ENCODE assay signal across 22 cellular contexts in the genomic region with DNA sequence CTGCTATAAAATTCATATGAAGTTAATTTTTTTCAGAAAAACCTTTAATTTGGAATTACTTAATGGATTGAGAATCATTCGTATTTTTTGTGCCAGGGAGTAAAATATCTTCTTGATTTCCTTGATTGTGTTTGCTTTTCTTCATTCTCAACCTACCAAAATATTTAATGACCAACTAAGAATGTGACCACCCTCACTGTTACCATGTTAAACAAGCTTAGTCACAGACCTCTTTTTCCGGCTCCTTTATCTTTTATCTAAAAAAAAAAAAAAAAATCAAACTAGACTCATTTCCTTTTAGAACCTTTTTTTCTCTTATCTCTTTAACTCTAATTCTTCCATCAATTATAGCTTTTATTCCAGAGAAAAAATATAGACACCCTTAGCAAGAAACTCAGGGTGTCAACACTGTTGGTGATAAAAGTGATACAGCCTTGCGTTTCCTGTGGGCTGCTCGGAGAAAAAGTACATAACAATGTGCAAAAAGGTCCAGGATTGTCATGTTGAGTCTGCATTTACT. TPM values are rescaled to one million over a fixed set of nuclear protein-coding genes. Genes with fewer than 3 reads are reported as not detected.
DNase-seq lines count a peak whose midpoint lies in the region; ATAC-seq and TF ChIP-seq lines count a peak whose summit lies in the region.
"Had no signal": no experiment of that assay in that cellular context is flagged by ENCODE, and none has a peak within 500 bp of the region (broad histone marks: within the 10 kb centered on the region; RNA-seq: fewer than 3 reads in every experiment).

No MANE protein-coding gene starts in this region.

- no peaks in the 10 kb centered on the region for H3K9me2 ChIP-seq in PC-9 (ENCODE audit: insufficient read depth)

- no peaks in the 10 kb centered on the region for H3K27me3 ChIP-seq in PC-9 (ENCODE audit: insufficient read depth, low read depth)

- no TSS peak for BruUV-seq in PC-9 (replicated peaks; lab: Mats Ljungman, UMichigan)

- H3K27me3 Mint-ChIP-seq in activated CD8-positive, alpha-beta T cell treated with anti-CD3 and anti-CD28 coated beads, Interleukin-2, amount 10 ng/mL, durations not matched to agents 7 days and 5 days (ENCODE audit: low read depth) = peaks cover 13% of the 10 kb centered on the region

- DNase-seq in A172 (ENCODE audit: low spot score) = peak; percentile 4
- peak; percentile 49 for DNase-seq in EH (ENCODE audit: low read depth)
- peak; percentile 2 to 35 for DNase-seq in PC-9
- DNase-seq in dermis blood vessel endothelial cell = peak; percentile 13
- DNase-seq in activated CD8-positive, alpha-beta T cell treated with anti-CD3 and anti-CD28 coated beads, Interleukin-2, amount 10 ng/mL, durations not matched to agents 7 days and 5 days = no peak
- DNase-seq in NCI-H345 (lab: John Stamatoyannopoulos, UW) = no peak
- DNase-seq: C1 segment of cervical spinal cord; CD8-positive, alpha-beta memory T cell; H7; HFFc6; IMR-90; Karpas-422; NCI-H1105; NCI-H1694; NCI-H2081 treated with DMSO at 0.1 percent for 48 hours; NCI-H510A treated with DMSO at 0.1 percent for 48 hours; NCI-H774; SHP77 treated with DMSO at 0.1 percent for 48 hours had no signal

- H3K27ac ChIP-seq in PC-9 = no peak overlapping the region

- no peak overlapping the region for H2AFZ ChIP-seq in PC-9

- H3K36me3 Mint-ChIP-seq in activated CD8-positive, alpha-beta T cell treated with anti-CD3 and anti-CD28 coated beads, Interleukin-2, amount 10 ng/mL, durations not matched to agents 7 days and 5 days (ENCODE audit: low read depth) = no peaks in the 10 kb centered on the region

- ATAC-seq in activated CD8-positive, alpha-beta T cell treated with anti-CD3 and anti-CD28 coated beads, Interleukin-2, amount 10 ng/mL, durations not matched to agents 7 days and 5 days = no peak
- ATAC-seq in HG03442 (IDR thresholded peaks at IDR 0.05; ENCODE audit: unreplicated experiment) (no peak), HG03457 (IDR thresholded peaks at IDR 0.05; ENCODE audit: unreplicated experiment) (no peak)

- no peaks in the 10 kb centered on the region for H4K20me1 ChIP-seq in PC-9 (ENCODE audit: insufficient read depth)

- POLR2A ChIA-PET in PC-9 (lab: Charles Lee; ENCODE audit: unreplicated experiment) = no interaction called here
- POLR2A ChIA-PET in activated CD8-positive, alpha-beta T cell treated with anti-CD3 and anti-CD28 coated beads, Interleukin-2, amount 10 ng/mL, durations not matched to agents 7 days and 5 days (lab: Charles Lee) = no interaction called here

- no peaks in the 10 kb centered on the region for H3K9me3 Mint-ChIP-seq in activated CD8-positive, alpha-beta T cell treated with anti-CD3 and anti-CD28 coated beads, Interleukin-2, amount 10 ng/mL, durations not matched to agents 7 days and 5 days (ENCODE audit: insufficient read depth)

- H3F3A ChIP-seq in PC-9 (ENCODE audit: insufficient read depth, low read depth) = no peaks in the 10 kb centered on the region

- TF ChIP-seq CTCF in PC-9 (conservative IDR thresholded peaks at IDR 0.05) = no peak

- no peak overlapping the region for H3K4me3 Mint-ChIP-seq in activated CD8-positive, alpha-beta T cell treated with anti-CD3 and anti-CD28 coated beads, Interleukin-2, amount 10 ng/mL, durations not matched to agents 7 days and 5 days
- H3K4me3 Mint-ChIP-seq: CD8-positive, alpha-beta memory T cell; HFFc6 had no signal

- H3K4me1 ChIP-seq in PC-9 (replicated peaks; ENCODE audit: insufficient read depth) = no peaks in the 10 kb centered on the region

- H3K4me3 ChIP-seq in PC-9 = no peak overlapping the region

- intact Hi-C loops in PC-9 (cut with micrococcal nuclease; ENCODE audit: unreplicated experiment) = no loop called here

- no peaks in the 10 kb centered on the region for H3K79me2 ChIP-seq in PC-9 (ENCODE audit: low read depth)

- no peak overlapping the region for H3K4me2 ChIP-seq in PC-9

- no peaks in the 10 kb centered on the region for H3K4me1 Mint-ChIP-seq in activated CD8-positive, alpha-beta T cell treated with anti-CD3 and anti-CD28 coated beads, Interleukin-2, amount 10 ng/mL, durations not matched to agents 7 days and 5 days (ENCODE audit: low read depth)
- H3K4me1 Mint-ChIP-seq: CD8-positive, alpha-beta memory T cell had no signal

- no peaks in the 10 kb centered on the region for H3K36me3 ChIP-seq in PC-9 (ENCODE audit: low read depth)

- H3K27ac Mint-ChIP-seq in activated CD8-positive, alpha-beta T cell treated with anti-CD3 and anti-CD28 coated beads, Interleukin-2, amount 10 ng/mL, durations not matched to agents 7 days and 5 days = no peak overlapping the region
- H3K27ac Mint-ChIP-seq: CD8-positive, alpha-beta memory T cell; HFFc6 had no signal

- CTCF ChIA-PET in PC-9 (lab: Charles Lee) = no interaction called here
- CTCF ChIA-PET in activated CD8-positive, alpha-beta T cell treated with anti-CD3 and anti-CD28 coated beads, Interleukin-2, amount 10 ng/mL, durations not matched to agents 7 days and 5 days (lab: Charles Lee) = no interaction called here

- no peaks in the 10 kb centered on the region for H3K9me3 ChIP-seq in PC-9 (ENCODE audit: insufficient read depth, low read depth)

RNA-seq across cellular contexts. Expression of a gene that starts 20.6 kb away (rescaled TPM):
- not detected in 2 replicates for total RNA-seq in A172 (2014; rRNA removed; shearing (Covaris generic))
- total RNA-seq in PC-9 (2021) (not detected in 2 replicates), dermis blood vessel endothelial cell (not detected in 2 replicates)
- not detected for total RNA-seq in activated CD8-positive, alpha-beta T cell treated with anti-CD3 and anti-CD28 coated beads, Interleukin-2, amount 10 ng/mL, durations not matched to agents 7 days and 5 days
- total RNA-seq: HFFc6, IMR-90, OCI-LY7, RPMI7951 had no signal

Comparison
In these comparisons a context has a peak if more than half of its experiments do, and no peak if none do; other contexts are left out.
1. DNase-seq: peak in A172 (single experiment), EH (single experiment), PC-9 (2 of 2) and dermis blood vessel endothelial cell (single experiment); none in activated CD8-positive, alpha-beta T cell treated with anti-CD3 and anti-CD28 coated beads, Interleukin-2, amount 10 ng/mL, durations not matched to agents 7 days and 5 days (single experiment) and NCI-H345 (single experiment).